In genomic region chr19:38930776-38931761, GRCh38 we compare ENCODE assay signal across 8 cellular contexts. TPM values are rescaled to one million over a fixed set of nuclear protein-coding genes. Genes with fewer than 3 reads are reported as not detected.
DNase-seq lines count a peak whose midpoint lies in the region; ATAC-seq, FAIRE-seq and TF ChIP-seq lines count a peak whose summit lies in the region.

MRPS12 (plus strand) TSS chr19:38930944; CDS start chr19:38931295, 351 bp downstream.

- H3K27me3 ChIP-seq in neural cell (ENCODE audit: insufficient read depth, low read depth, low read length), result no peaks in the 10 kb centered on the region
- no peaks in the 10 kb centered on the region for H3K27me3 ChIP-seq in subcutaneous abdominal adipose tissue (ENCODE audit: control insufficient read depth in 5 of 5, insufficient read depth in 4 of 5, low read length in 5 of 5)

- no peaks in the 10 kb centered on the region for H3F3A ChIP-seq in neural cell (ENCODE audit: insufficient read depth, low read length, poor library complexity, severe bottlenecking)

- peak within 1 kb of the TSS; percentile 90 for H3K4me2 ChIP-seq in neural cell (ENCODE audit: low read length)

- no peaks in the 10 kb centered on the region for H3K36me3 ChIP-seq in neural cell (ENCODE audit: insufficient read depth, low read length)
- H3K36me3 ChIP-seq in subcutaneous abdominal adipose tissue (ENCODE audit: control insufficient read depth in 5 of 5, insufficient read depth in 5 of 5, low read length in 5 of 5), result peaks cover 0 to 17% (median 11%) of the 10 kb centered on the region in 5 donors

- peaks cover 2 to 31% (median 20%) of the 10 kb centered on the region in 5 donors for H3K4me1 ChIP-seq in subcutaneous abdominal adipose tissue (ENCODE audit: control insufficient read depth in 5 of 5, insufficient read depth in 5 of 5, low read length in 5 of 5)

- peak within 1 kb of the TSS; percentile 86 for H3K27ac ChIP-seq in neural cell (ENCODE audit: low read length)
- H3K27ac ChIP-seq in subcutaneous abdominal adipose tissue (ENCODE audit: low read depth, low read length), result peak within 1 kb of the TSS; percentile 75

- peak; percentile 87 for FAIRE-seq in RCC 7860 (lab: Jason Lieb, UNC)

- no peak for TF ChIP-seq RAD21 in neural cell (conservative IDR thresholded peaks at IDR 0.05)

- no peak for TF ChIP-seq EP300 in neural cell (conservative IDR thresholded peaks at IDR 0.05; ENCODE audit: poor library complexity, severe bottlenecking)

- H3K9me2 ChIP-seq in neural cell (ENCODE audit: insufficient read depth, low read length), result no peaks in the 10 kb centered on the region

- H3K9ac ChIP-seq in neural cell (ENCODE audit: low read length) (peak within 1 kb of the TSS; percentile 80), subcutaneous abdominal adipose tissue (ENCODE audit: low read length in 5 of 5) (peak within 1 kb of the TSS; percentile 75 to 94 (median 90))

- in situ Hi-C loops in KBM-7 (cut with MboI; ENCODE audit: low pct_unique_long_range_greater_than_20kb, low sequenced_read_pairs), result no loop called here

- H3K79me2 ChIP-seq in neural cell (replicated peaks; ENCODE audit: insufficient read depth, low read length), result peaks cover 12% of the 10 kb centered on the region

- ATAC-seq in GM21723 (IDR thresholded peaks at IDR 0.05; ENCODE audit: unreplicated experiment), result peak; percentile 90

- H3K4me3 ChIP-seq in foreskin fibroblast (ENCODE audit: low read depth in 1 of 2, low read length in 2 of 2), result peak within 1 kb of the TSS; percentile 87 to 99
- H3K4me3 ChIP-seq in neural cell (ENCODE audit: low read length), result peak within 1 kb of the TSS; percentile 71
- peak within 1 kb of the TSS; percentile 83 to 97 (median 94) for H3K4me3 ChIP-seq in subcutaneous abdominal adipose tissue (ENCODE audit: low read depth in 1 of 5, low read length in 5 of 5)

- no peaks in the 10 kb centered on the region for H4K20me1 ChIP-seq in neural cell (ENCODE audit: insufficient read depth)

- peak within 1 kb of the TSS; percentile 61 for H2AFZ ChIP-seq in neural cell (ENCODE audit: low read depth, low read length)

- DNase-seq in EH (ENCODE audit: low read depth) (peak; percentile 99), KBM-7 (peak; percentile 99), RCC 7860 (ENCODE audit: low spot score) (peak; percentile 96), foreskin fibroblast (peak; percentile 98 to 100)
- peak; percentile 99 for DNase-seq in activated naive CD4-positive, alpha-beta T cell treated with Interleukin-2 at 50 U/mL for 16 hours

- no peak for TF ChIP-seq CTCF in foreskin fibroblast (IDR thresholded peaks at IDR 0.05; ENCODE audit: low read depth, low read length)
- no peak for TF ChIP-seq CTCF in neural cell (IDR thresholded peaks at IDR 0.05; ENCODE audit: poor library complexity, severe bottlenecking)

- H3K9me3 ChIP-seq in neural cell (ENCODE audit: low read length) (no peaks in the 10 kb centered on the region), subcutaneous abdominal adipose tissue (ENCODE audit: control insufficient read depth in 5 of 5, low read length in 5 of 5) (peaks cover 0 to 5% (median 0%) of the 10 kb centered on the region in 5 donors)

TF ChIP-seq in neural cell, 6 proteins besides CTCF, POLR2A, EP300 and RAD21:
- TF ChIP-seq TAF1 (IDR thresholded peaks at IDR 0.05; ENCODE audit: low read depth), result no peak
- TF ChIP-seq POLR2AphosphoS5 (IDR thresholded peaks at IDR 0.05), result peak; percentile 55
- peak; percentile 93 for TF ChIP-seq MXI1 (conservative IDR thresholded peaks at IDR 0.05; ENCODE audit: poor library complexity, severe bottlenecking)

RNA-seq across cellular contexts. Expression of gene MRPS12, which starts in this region (rescaled TPM):
- polyA plus RNA-seq in neural cell, result 30.0 and 40.3 TPM in 2 replicates
- polyA minus RNA-seq in neural cell, result 14.4 and 15.6 TPM in 2 replicates

Comparison
In these comparisons a context has a peak if more than half of its experiments do, and no peak if none do; other contexts are left out.
1. Peak in every context shown above with its lines: DNase-seq, ATAC-seq, H3K4me3 ChIP-seq and H3K27ac ChIP-seq.